9 cellular contexts compared by ENCODE assay signal in genomic region chr13:65926750-65927171, GRCh38.
DNase-seq lines count a peak whose midpoint lies in the region; ATAC-seq and TF ChIP-seq lines count a peak whose summit lies in the region.
"Had no signal": no experiment of that assay in that cellular context is flagged by ENCODE, and none has a peak within 500 bp of the region (broad histone marks: within the 10 kb centered on the region; RNA-seq: fewer than 3 reads in every experiment).

No MANE protein-coding gene starts in this region.

- H3K4me1 ChIP-seq in IMR-90 (ENCODE audit: control insufficient read depth, insufficient read depth, low read length) = no peaks in the 10 kb centered on the region

- 0 out of 4 replicates have a peak overlapping the region, but pooled peaks of 1 of the 2 experiments have one; percentile 47 for H4K8ac ChIP-seq in IMR-90 (ENCODE audit: low read depth in 2 of 2, low read length in 2 of 2)

- dilution Hi-C loops in IMR-90 (cut with HindIII; ENCODE audit: low sequenced_read_pairs, unreplicated experiment) = no loop called here

- TF ChIP-seq RAD21 in IMR-90 (IDR thresholded peaks at IDR 0.05; ENCODE audit: low read length) = no peak

- no peak overlapping the region for H3K56ac ChIP-seq in IMR-90 (ENCODE audit: extremely low read depth, insufficient read depth, low read length)

- in situ Hi-C loops in IMR-90 (cut with MboI; ENCODE audit: low sequenced_read_pairs) = no loop called here

- no peaks in the 10 kb centered on the region for H3K9me3 ChIP-seq in IMR-90 (ENCODE audit: control insufficient read depth, insufficient read depth, low read length)

- peak; percentile 57 for ATAC-seq in GM19351 (IDR thresholded peaks at IDR 0.05; ENCODE audit: unreplicated experiment)
- no peak for ATAC-seq in IMR-90 (ENCODE audit: low read depth)
- peak; percentile 51 for ATAC-seq in effector memory CD8-positive, alpha-beta T cell (replicated peaks)

- no peak overlapping the region for H2BK20ac ChIP-seq in IMR-90 (ENCODE audit: low read depth, low read length)

- no peaks in the 10 kb centered on the region for H3K9me1 ChIP-seq in IMR-90 (ENCODE audit: insufficient read depth, low read length)

- H3K18ac ChIP-seq in IMR-90 (ENCODE audit: low read depth, low read length) = no peak overlapping the region

- H3K14ac ChIP-seq in IMR-90 (replicated peaks; ENCODE audit: low read depth, low read length) = no peak overlapping the region; the same call in 1 of the 2 replicates

- WGBS in IMR-90 (ENCODE audit: extremely low coverage in 2 of 2, insufficient read length in 1 of 2), 2 experiments = no CpG with 5 or more reads among the region's 7 CpGs

- DNase-seq in IMR-90 (no peak), nephron progenitor cell (peak; percentile 21), activated gamma-delta T cell (lab: John Stamatoyannopoulos, UW) (no peak)
- DNase-seq in effector memory CD8-positive, alpha-beta T cell = no peak
- DNase-seq in activated T-cell treated with anti-CD3 and anti-CD28 coated beads, Interleukin-2, amount 50 U/mL, for 1 hour = no peak
- no peak for DNase-seq in activated CD4-positive, alpha-beta memory T cell treated with anti-CD3 and anti-CD28 coated beads, Interleukin-2, amount 10 ng/mL, durations not matched to agents 7 days and 5 days
- no peak for DNase-seq in activated CD4-positive, alpha-beta T cell treated with anti-CD3 and anti-CD28 coated beads, Interleukin-2, amount 50 U/mL, for 48 hours

- no peak overlapping the region for H3K4me2 ChIP-seq in IMR-90 (ENCODE audit: low read depth, low read length)

- no peaks in the 10 kb centered on the region for H4K20me1 ChIP-seq in IMR-90 (ENCODE audit: insufficient read depth, low read length)

- peak overlapping the region; percentile 26 for H2AFZ ChIP-seq in IMR-90 (replicated peaks; ENCODE audit: low read length, poor library complexity)

- H2AK5ac ChIP-seq in IMR-90 (ENCODE audit: low read depth, low read length) = no peak overlapping the region

- no peak overlapping the region for H2BK5ac ChIP-seq in IMR-90 (ENCODE audit: low read depth, low read length, poor library complexity, severe bottlenecking)

- H3K4me3 ChIP-seq in IMR-90 (ENCODE audit: insufficient read depth, low read depth, low read length) = no peak overlapping the region

- no peak overlapping the region for H3K27ac Mint-ChIP-seq in effector memory CD8-positive, alpha-beta T cell
- H3K27ac Mint-ChIP-seq in nephron progenitor cell = peak overlapping the region; percentile 95
- no peak overlapping the region for H3K27ac Mint-ChIP-seq in activated CD4-positive, alpha-beta memory T cell treated with anti-CD3 and anti-CD28 coated beads, Interleukin-2, amount 10 ng/mL, durations not matched to agents 7 days and 5 days

- no peaks in the 10 kb centered on the region for H3K27me3 ChIP-seq in IMR-90 (ENCODE audit: control insufficient read depth, insufficient read depth, low read length)

- H3K79me1 ChIP-seq in IMR-90 (ENCODE audit: low read depth in 1 of 2, low read length in 2 of 2) = no peaks in the 10 kb centered on the region

- H3K4me1 Mint-ChIP-seq in effector memory CD8-positive, alpha-beta T cell (ENCODE audit: low read depth in 2 of 2) = no peaks in the 10 kb centered on the region
- H3K4me1 Mint-ChIP-seq in nephron progenitor cell = peaks cover 23% of the 10 kb centered on the region
- H3K4me1 Mint-ChIP-seq in activated CD4-positive, alpha-beta memory T cell treated with anti-CD3 and anti-CD28 coated beads, Interleukin-2, amount 10 ng/mL, durations not matched to agents 7 days and 5 days = no peaks in the 10 kb centered on the region

- no peak for TF ChIP-seq POLR2A in IMR-90 (IDR thresholded peaks at IDR 0.05; ENCODE audit: low read depth, low read length)

- H4K91ac ChIP-seq in IMR-90 (ENCODE audit: insufficient read depth, low read depth, low read length) = no peak overlapping the region

- no peak overlapping the region for H2BK15ac ChIP-seq in IMR-90 (ENCODE audit: low read depth, low read length)

- H3K9me3 Mint-ChIP-seq in effector memory CD8-positive, alpha-beta T cell = peaks cover 3 to 6% of the 10 kb centered on the region in 2 donors
- no peaks in the 10 kb centered on the region for H3K9me3 Mint-ChIP-seq in nephron progenitor cell
- peaks cover 7% of the 10 kb centered on the region for H3K9me3 Mint-ChIP-seq in activated CD4-positive, alpha-beta memory T cell treated with anti-CD3 and anti-CD28 coated beads, Interleukin-2, amount 10 ng/mL, durations not matched to agents 7 days and 5 days

- H3K4me3 Mint-ChIP-seq in effector memory CD8-positive, alpha-beta T cell = no peak overlapping the region
- H3K4me3 Mint-ChIP-seq in nephron progenitor cell = no peak overlapping the region
- no peak overlapping the region for H3K4me3 Mint-ChIP-seq in activated CD4-positive, alpha-beta memory T cell treated with anti-CD3 and anti-CD28 coated beads, Interleukin-2, amount 10 ng/mL, durations not matched to agents 7 days and 5 days

- H4K5ac ChIP-seq in IMR-90 (ENCODE audit: low read depth, low read length) = no peak overlapping the region

- no TSS peak for BruUV-seq in IMR-90 (replicated peaks; lab: Mats Ljungman, UMichigan)

- intact Hi-C loops in IMR-90 (cut with micrococcal nuclease) = no loop called here

- no peaks in the 10 kb centered on the region for H3K36me3 ChIP-seq in IMR-90 (ENCODE audit: control insufficient read depth, insufficient read depth, low read length)

- CTCF ChIA-PET in IMR-90 (lab: Yijun Ruan, JAX) = no interaction called here
- CTCF ChIA-PET in activated CD4-positive, alpha-beta memory T cell treated with anti-CD3 and anti-CD28 coated beads, Interleukin-2, amount 10 ng/mL, durations not matched to agents 7 days and 5 days (lab: Charles Lee) = no interaction called here

- TF ChIP-seq CTCF in IMR-90 (conservative IDR thresholded peaks at IDR 0.05; ENCODE audit: low read depth, low read length) (no peak), nephron progenitor cell (IDR thresholded peaks at IDR 0.05) (peak; percentile 32)

- no peak overlapping the region for H3K23ac ChIP-seq in IMR-90 (ENCODE audit: low read depth, low read length)

- 0 out of 2 replicates have a peak overlapping the region, but pooled peaks have one; percentile 10 for H2BK120ac ChIP-seq in IMR-90 (ENCODE audit: low read depth, low read length)

- H3K27me3 Mint-ChIP-seq in effector memory CD8-positive, alpha-beta T cell = no peaks in the 10 kb centered on the region
- peaks cover 5% of the 10 kb centered on the region for H3K27me3 Mint-ChIP-seq in nephron progenitor cell (ENCODE audit: low read depth, poor library complexity)
- H3K27me3 Mint-ChIP-seq in activated CD4-positive, alpha-beta memory T cell treated with anti-CD3 and anti-CD28 coated beads, Interleukin-2, amount 10 ng/mL, durations not matched to agents 7 days and 5 days = no peaks in the 10 kb centered on the region

- no peak overlapping the region for H3K9ac ChIP-seq in IMR-90 (ENCODE audit: low read depth, low read length)

- POLR2A ChIA-PET in IMR-90 (lab: Charles Lee; ENCODE audit: unreplicated experiment) = no interaction called here
- POLR2A ChIA-PET in activated CD4-positive, alpha-beta memory T cell treated with anti-CD3 and anti-CD28 coated beads, Interleukin-2, amount 10 ng/mL, durations not matched to agents 7 days and 5 days (lab: Charles Lee) = no interaction called here

- H3K4ac ChIP-seq in IMR-90 (ENCODE audit: low read depth, low read length) = peak overlapping the region; percentile 27; the same call in 1 of the 2 replicates

- no peak overlapping the region for H3K27ac ChIP-seq in IMR-90 (ENCODE audit: insufficient read depth, low read length)
- H3K27ac ChIP-seq: HL-60 had no signal

- no peak overlapping the region for H2AK9ac ChIP-seq in IMR-90 (replicated peaks; ENCODE audit: low read depth, low read length, poor library complexity)

- peaks cover 5% of the 10 kb centered on the region for H3K36me3 Mint-ChIP-seq in effector memory CD8-positive, alpha-beta T cell (ENCODE audit: insufficient read depth)
- H3K36me3 Mint-ChIP-seq in nephron progenitor cell (ENCODE audit: low read depth) = no peaks in the 10 kb centered on the region
- H3K36me3 Mint-ChIP-seq in activated CD4-positive, alpha-beta memory T cell treated with anti-CD3 and anti-CD28 coated beads, Interleukin-2, amount 10 ng/mL, durations not matched to agents 7 days and 5 days (ENCODE audit: low read depth) = no peaks in the 10 kb centered on the region

TF ChIP-seq in IMR-90, 13 proteins besides CTCF, POLR2A, EP300 and RAD21:
- no peak for TF ChIP-seq MAFK (IDR thresholded peaks at IDR 0.05; ENCODE audit: low read depth, low read length)
- TF ChIP-seq, protein P1, sequence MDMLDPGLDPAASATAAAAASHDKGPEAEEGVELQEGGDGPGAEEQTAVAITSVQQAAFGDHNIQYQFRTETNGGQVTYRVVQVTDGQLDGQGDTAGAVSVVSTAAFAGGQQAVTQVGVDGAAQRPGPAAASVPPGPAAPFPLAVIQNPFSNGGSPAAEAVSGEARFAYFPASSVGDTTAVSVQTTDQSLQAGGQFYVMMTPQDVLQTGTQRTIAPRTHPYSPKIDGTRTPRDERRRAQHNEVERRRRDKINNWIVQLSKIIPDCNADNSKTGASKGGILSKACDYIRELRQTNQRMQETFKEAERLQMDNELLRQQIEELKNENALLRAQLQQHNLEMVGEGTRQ (IDR thresholded peaks at IDR 0.05; ENCODE audit: low read depth, low read length) = no peak
- TF ChIP-seq RCOR1 (IDR thresholded peaks at IDR 0.05; ENCODE audit: insufficient replicate concordance, low read length) = no peak
- TF ChIP-seq NFE2L2 (IDR thresholded peaks at IDR 0.05; ENCODE audit: low read depth, low read length) = no peak
- no peak for TF ChIP-seq BHLHE40 (IDR thresholded peaks at IDR 0.05; ENCODE audit: low read depth, low read length)
- no peak for TF ChIP-seq RFX5 (IDR thresholded peaks at IDR 0.05; ENCODE audit: low read depth, low read length)
- no peak for TF ChIP-seq FOS (IDR thresholded peaks at IDR 0.05; ENCODE audit: low read depth, low read length)
- no peak for TF ChIP-seq SMC3 (IDR thresholded peaks at IDR 0.05; ENCODE audit: low read depth, low read length)
TF ChIP-seq in IMR-90: peak in this region for 0.
